ENCODE assay signal across 11 cellular contexts in genomic region chr3:11140713-11141104, GRCh38. TPM values are rescaled to one million over a fixed set of nuclear protein-coding genes. Genes with fewer than 3 reads are reported as not detected.
A peak's percentile ranks its signal among the peaks of the same experiment; 100 is the strongest.
DNase-seq lines count a peak whose midpoint lies in the region; ATAC-seq, FAIRE-seq and TF ChIP-seq lines count a peak whose summit lies in the region.
"Had no signal": no experiment of that assay in that cellular context is flagged by ENCODE, and none has a peak within 500 bp of the region (broad histone marks: within the 10 kb centered on the region; RNA-seq: fewer than 3 reads in every experiment).

No MANE protein-coding gene starts in this region.

- POLR2A ChIA-PET in activated naive CD8-positive, alpha-beta T cell treated with anti-CD3 and anti-CD28 coated beads, Interleukin-2, amount 10 ng/mL, durations not matched to agents 7 days and 5 days (lab: Charles Lee), result no interaction called here

- peak; percentile 69 for ATAC-seq in activated naive CD8-positive, alpha-beta T cell treated with anti-CD3 and anti-CD28 coated beads, Interleukin-2, amount 10 ng/mL, durations not matched to agents 7 days and 5 days (ENCODE audit: low read depth)
- peak; percentile 32 for ATAC-seq in HG02759 (IDR thresholded peaks at IDR 0.05; ENCODE audit: unreplicated experiment)
- ATAC-seq in left colon, result no peak
- no peak for ATAC-seq in upper lobe of right lung

- H3K27me3 ChIP-seq in OCI-LY3 (ENCODE audit: low read depth, low read length), result peaks cover 6% of the 10 kb centered on the region; the same call in 1 of the 2 replicates
- no peaks in the 10 kb centered on the region for H3K27me3 ChIP-seq in upper lobe of right lung

- peak; percentile 35 for FAIRE-seq in urothelium cell line (lab: Jason Lieb, UNC)

- H3K27me3 Mint-ChIP-seq in activated naive CD8-positive, alpha-beta T cell treated with anti-CD3 and anti-CD28 coated beads, Interleukin-2, amount 10 ng/mL, durations not matched to agents 7 days and 5 days, result peaks cover 26% of the 10 kb centered on the region
- H3K27me3 Mint-ChIP-seq in activated naive CD8-positive, alpha-beta T cell treated with anti-CD3 and anti-CD28 coated beads for 36 hours, result peaks cover 24% of the 10 kb centered on the region

- H3K4me3 ChIP-seq in OCI-LY3 (ENCODE audit: low read length) (peak overlapping the region; percentile 62), upper lobe of right lung (no peak overlapping the region)
- H3K4me3 ChIP-seq: lung had no signal

- H3K4me3 Mint-ChIP-seq in activated naive CD8-positive, alpha-beta T cell treated with anti-CD3 and anti-CD28 coated beads, Interleukin-2, amount 10 ng/mL, durations not matched to agents 7 days and 5 days, result peak overlapping the region; percentile 69
- no peak overlapping the region for H3K4me3 Mint-ChIP-seq in activated naive CD8-positive, alpha-beta T cell treated with anti-CD3 and anti-CD28 coated beads for 36 hours

- H3K79me2 ChIP-seq in OCI-LY3 (ENCODE audit: low read length), result no peaks in the 10 kb centered on the region

- H4K20me1 ChIP-seq in OCI-LY3 (ENCODE audit: insufficient read depth, low read length), result no peaks in the 10 kb centered on the region

- H3K4me1 Mint-ChIP-seq in activated naive CD8-positive, alpha-beta T cell treated with anti-CD3 and anti-CD28 coated beads, Interleukin-2, amount 10 ng/mL, durations not matched to agents 7 days and 5 days, result peaks cover 19% of the 10 kb centered on the region
- peaks cover 12% of the 10 kb centered on the region for H3K4me1 Mint-ChIP-seq in activated naive CD8-positive, alpha-beta T cell treated with anti-CD3 and anti-CD28 coated beads for 36 hours

- no peak overlapping the region for H3K9ac ChIP-seq in OCI-LY3 (ENCODE audit: low read length)

- H3K9me3 Mint-ChIP-seq in activated naive CD8-positive, alpha-beta T cell treated with anti-CD3 and anti-CD28 coated beads, Interleukin-2, amount 10 ng/mL, durations not matched to agents 7 days and 5 days, result no peaks in the 10 kb centered on the region
- H3K9me3 Mint-ChIP-seq in activated naive CD8-positive, alpha-beta T cell treated with anti-CD3 and anti-CD28 coated beads for 36 hours, result no peaks in the 10 kb centered on the region

- H3K4me1 ChIP-seq in OCI-LY3 (ENCODE audit: low read length), result peaks cover 22% of the 10 kb centered on the region
- no peaks in the 10 kb centered on the region for H3K4me1 ChIP-seq in upper lobe of right lung

- intact Hi-C loops in left colon (cut with DNase I, micrococcal nuclease), result no loop called here
- intact Hi-C loops in upper lobe of right lung (cut with DNase I), result no loop called here

- H3K36me3 ChIP-seq in OCI-LY3 (replicated peaks; ENCODE audit: low read depth, low read length) (no peaks in the 10 kb centered on the region), upper lobe of right lung (no peaks in the 10 kb centered on the region)

- H3K36me3 Mint-ChIP-seq in activated naive CD8-positive, alpha-beta T cell treated with anti-CD3 and anti-CD28 coated beads, Interleukin-2, amount 10 ng/mL, durations not matched to agents 7 days and 5 days, result peaks cover 3% of the 10 kb centered on the region
- no peaks in the 10 kb centered on the region for H3K36me3 Mint-ChIP-seq in activated naive CD8-positive, alpha-beta T cell treated with anti-CD3 and anti-CD28 coated beads for 36 hours

- no peak overlapping the region for H2AFZ ChIP-seq in OCI-LY3 (ENCODE audit: low read depth, low read length)

- peak overlapping the region; percentile 86 for H3K27ac Mint-ChIP-seq in activated naive CD8-positive, alpha-beta T cell treated with anti-CD3 and anti-CD28 coated beads, Interleukin-2, amount 10 ng/mL, durations not matched to agents 7 days and 5 days
- H3K27ac Mint-ChIP-seq in activated naive CD8-positive, alpha-beta T cell treated with anti-CD3 and anti-CD28 coated beads for 36 hours, result no peak overlapping the region

- H3K27ac ChIP-seq in OCI-LY3 (ENCODE audit: low read length), result peak overlapping the region; percentile 77
- no peak overlapping the region for H3K27ac ChIP-seq in upper lobe of right lung
- H3K27ac ChIP-seq: HL-60 had no signal

- no peak for DNase-seq in activated naive CD8-positive, alpha-beta T cell treated with anti-CD3 and anti-CD28 coated beads, Interleukin-2, amount 10 ng/mL, durations not matched to agents 7 days and 5 days
- DNase-seq in activated naive CD8-positive, alpha-beta T cell treated with anti-CD3 and anti-CD28 coated beads for 36 hours, result no peak
- DNase-seq in urothelium cell line (ENCODE audit: low spot score) (no peak), left colon (no peak), NCI-H1436 (lab: John Stamatoyannopoulos, UW) (no peak), upper lobe of right lung (no peak)
- DNase-seq: foreskin melanocyte had no signal

- TF ChIP-seq CTCF in OCI-LY3 (IDR thresholded peaks at IDR 0.05; ENCODE audit: low read depth, low read length) (no peak), upper lobe of right lung (IDR thresholded peaks at IDR 0.05) (no peak)

- H3K9me3 ChIP-seq in OCI-LY3 (ENCODE audit: insufficient read depth, low read length), result no peaks in the 10 kb centered on the region
- no peaks in the 10 kb centered on the region for H3K9me3 ChIP-seq in upper lobe of right lung

- H3K4me2 ChIP-seq in OCI-LY3 (ENCODE audit: low read length), result peak overlapping the region; percentile 71

RNA-seq across cellular contexts. Expression of gene HRH1, which starts 13.6 kb away (rescaled TPM):
- total RNA-seq in activated naive CD8-positive, alpha-beta T cell treated with anti-CD3 and anti-CD28 coated beads, Interleukin-2, amount 10 ng/mL, durations not matched to agents 7 days and 5 days, result under 1 TPM; 0.36 to 0.45 TPM
- total RNA-seq in activated naive CD8-positive, alpha-beta T cell treated with anti-CD3 and anti-CD28 coated beads for 36 hours, result under 1 TPM; 0.06 to 0.12 TPM
- total RNA-seq in left colon (10 to 100 TPM in 1 of 2 donors, 1 to 10 TPM in 1; 7.9 to 13.8 TPM), upper lobe of right lung (12.0 TPM)

Comparison
In these comparisons a context has a peak if more than half of its experiments do, and no peak if none do; other contexts are left out.
1. ATAC-seq: peak in activated naive CD8-positive, alpha-beta T cell treated with anti-CD3 and anti-CD28 coated beads, Interleukin-2, amount 10 ng/mL, durations not matched to agents 7 days and 5 days (single experiment) and HG02759 (single experiment); none in left colon (single experiment) and upper lobe of right lung (single experiment).